Comparison of ENCODE assay signal across 20 cellular contexts in genomic region chr5:112284561-112284960, GRCh38.
"Had no signal": no experiment of that assay in that cellular context is flagged by ENCODE, and none has a peak within 500 bp of the region (broad histone marks: within the 10 kb centered on the region; RNA-seq: fewer than 3 reads in every experiment).

No MANE protein-coding gene starts in this region.

- H3K9me3 Mint-ChIP-seq: activated naive CD4-positive, alpha-beta T cell treated with anti-CD3 and anti-CD28 coated beads, Interleukin-2, amount 50 U/mL, for 24 hours; activated T-cell treated with anti-CD3 and anti-CD28 coated beads, Interleukin-2, amount 50 U/mL, for 24 hours; activated T-helper 1 cell treated with anti-CD3 and anti-CD28 coated beads, Interleukin-12 subunit alpha, Interleukin-12 subunit beta, Interleukin-2, Interleukin-4 antibody, amounts not matched to agents 30 ng/mL and 10 ng/mL and 1 ng/mL, durations not matched to agents 14 hours and 24 hours and 36 hours; central memory CD8-positive, alpha-beta T cell; T-helper 1 cell treated with Interleukin-12 subunit alpha and Interleukin-12 subunit beta and Interleukin-4 antibody, amounts not matched to agents 30 μg/mL and 1 μg/mL, for 36 hours had no signal

- H3K9me3 ChIP-seq: SJSA1 had no signal

- ATAC-seq: activated CD4-positive, CD25-positive, alpha-beta regulatory T cell treated with anti-CD3 and anti-CD28 coated beads, Interleukin-2, amount 50 U/mL, for 24 hours; activated CD8-positive, alpha-beta T cell treated with anti-CD3 and anti-CD28 coated beads, Interleukin-2, amount 10 ng/mL, durations not matched to agents 7 days and 5 days; Panc1 had no signal

- H3K27me3 Mint-ChIP-seq: activated naive CD4-positive, alpha-beta T cell treated with anti-CD3 and anti-CD28 coated beads, Interleukin-2, amount 50 U/mL, for 24 hours; central memory CD8-positive, alpha-beta T cell had no signal

- H3K9ac ChIP-seq: KMS-11 had no signal

- H3K27ac ChIP-seq: KMS-11, SJSA1 had no signal

- H3K27ac Mint-ChIP-seq: activated CD8-positive, alpha-beta T cell treated with anti-CD3 and anti-CD28 coated beads, Interleukin-2, amount 10 ng/mL, durations not matched to agents 7 days and 5 days; activated naive CD4-positive, alpha-beta T cell treated with anti-CD3 and anti-CD28 coated beads, Interleukin-2, amount 50 U/mL, for 24 hours; activated T-cell treated with anti-CD3 and anti-CD28 coated beads, Interleukin-2, amount 50 U/mL, for 24 hours; activated T-helper 1 cell treated with anti-CD3 and anti-CD28 coated beads, Interleukin-12 subunit alpha, Interleukin-12 subunit beta, Interleukin-2, Interleukin-4 antibody, amounts not matched to agents 30 ng/mL and 10 ng/mL and 1 ng/mL, durations not matched to agents 14 hours and 24 hours and 36 hours; T-helper 1 cell treated with Interleukin-12 subunit alpha and Interleukin-12 subunit beta and Interleukin-4 antibody, amounts not matched to agents 30 μg/mL and 1 μg/mL, for 36 hours had no signal

- H3K4me1 ChIP-seq: SJSA1 had no signal

- H3K36me3 Mint-ChIP-seq: activated naive CD4-positive, alpha-beta T cell treated with anti-CD3 and anti-CD28 coated beads, Interleukin-2, amount 50 U/mL, for 24 hours had no signal

- H3K36me3 ChIP-seq: SJSA1 had no signal

- H3K4me3 ChIP-seq: SJSA1 had no signal

- H3K4me3 Mint-ChIP-seq: activated CD8-positive, alpha-beta T cell treated with anti-CD3 and anti-CD28 coated beads, Interleukin-2, amount 10 ng/mL, durations not matched to agents 7 days and 5 days; activated naive CD4-positive, alpha-beta T cell treated with anti-CD3 and anti-CD28 coated beads, Interleukin-2, amount 50 U/mL, for 24 hours; activated T-cell treated with anti-CD3 and anti-CD28 coated beads, Interleukin-2, amount 50 U/mL, for 24 hours; activated T-helper 1 cell treated with anti-CD3 and anti-CD28 coated beads, Interleukin-12 subunit alpha, Interleukin-12 subunit beta, Interleukin-2, Interleukin-4 antibody, amounts not matched to agents 30 ng/mL and 10 ng/mL and 1 ng/mL, durations not matched to agents 14 hours and 24 hours and 36 hours; central memory CD8-positive, alpha-beta T cell; T-helper 1 cell treated with Interleukin-12 subunit alpha and Interleukin-12 subunit beta and Interleukin-4 antibody, amounts not matched to agents 30 μg/mL and 1 μg/mL, for 36 hours had no signal

- DNase-seq: activated CD4-positive, alpha-beta T cell treated with anti-CD3 and anti-CD28 coated beads for 48 hours; activated CD4-positive, alpha-beta T cell treated with anti-CD3 and anti-CD28 coated beads, Interleukin-2, amount 50 U/mL, for 4 hours; activated CD8-positive, alpha-beta T cell treated with anti-CD3 and anti-CD28 coated beads, Interleukin-2, amount 10 ng/mL, durations not matched to agents 7 days and 5 days; activated effector memory CD4-positive, alpha-beta T cell treated with Interleukin-2 at 50 U/mL for 16 hours; activated naive CD4-positive, alpha-beta T cell; activated T-cell treated with anti-CD3 and anti-CD28 coated beads, Interleukin-2, amount 50 U/mL, for 24 hours; aorta; NCI-H2107; NK-92 treated with Interleukin-12 subunit alpha and Interleukin-12 subunit beta, amount 100 ng/mL, for 24 hours; OCI-M1; RPMI8226; SHP77 had no signal

- H3K4me2 ChIP-seq: KMS-11 had no signal

- H3K4me1 Mint-ChIP-seq: activated naive CD4-positive, alpha-beta T cell treated with anti-CD3 and anti-CD28 coated beads, Interleukin-2, amount 50 U/mL, for 24 hours; central memory CD8-positive, alpha-beta T cell had no signal
